Comparison of ENCODE assay signal across 1 cellular context in genomic region chr7:115368998-115369397, GRCh38.
TF ChIP-seq lines count a peak whose summit lies in the region.

No MANE protein-coding gene starts in this region.

TF ChIP-seq in GM12878, 131 proteins besides CTCF, POLR2A, EP300 and RAD21 (continued from another document):
- no peak for TF ChIP-seq PRDM15 (CRISPR knock-in tag; IDR thresholded peaks at IDR 0.05)
